1 cellular context compared by ENCODE assay signal in the genomic region with DNA sequence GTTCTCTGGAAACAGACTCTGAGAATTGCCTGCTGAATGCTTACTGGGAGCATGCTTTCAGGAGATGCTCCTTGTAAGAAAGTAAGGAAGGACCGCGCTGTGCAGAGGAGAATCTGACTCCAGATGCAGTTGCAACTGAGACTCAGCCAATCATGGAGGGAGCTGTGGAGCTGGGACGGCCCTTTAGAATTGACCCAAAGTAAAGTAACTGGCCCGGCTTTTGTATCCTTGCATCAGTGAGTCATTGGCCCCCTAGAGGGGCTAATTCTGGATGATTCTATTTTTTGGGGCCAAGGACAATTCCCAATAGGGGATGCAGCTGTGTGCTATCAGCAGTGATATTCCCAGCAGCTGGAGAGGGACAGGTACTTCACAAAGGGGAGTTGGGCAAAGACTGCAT.
TF ChIP-seq lines count a peak whose summit lies in the region.

No MANE protein-coding gene starts in this region.

TF ChIP-seq in GM23338, 12 proteins besides CTCF, POLR2A, EP300 and RAD21 (continued from another document):
- no peak for TF ChIP-seq ZNF462 (CRISPR knock-in tag; IDR thresholded peaks at IDR 0.05)
- TF ChIP-seq POLR2AphosphoS5 (IDR thresholded peaks at IDR 0.05; ENCODE audit: low read depth) = no peak
- no peak for TF ChIP-seq JUNB (IDR thresholded peaks at IDR 0.05; ENCODE audit: unreplicated experiment)
- TF ChIP-seq STAT1 (IDR thresholded peaks at IDR 0.05; ENCODE audit: unreplicated experiment) = no peak
- TF ChIP-seq CREB1 (CRISPR knock-in tag; IDR thresholded peaks at IDR 0.05; ENCODE audit: low read depth) = no peak
- TF ChIP-seq ZNF331 (CRISPR knock-in tag; IDR thresholded peaks at IDR 0.05; ENCODE audit: low read depth) = no peak
- no peak for TF ChIP-seq EZH2phosphoT487 (IDR thresholded peaks at IDR 0.05; ENCODE audit: unreplicated experiment)
- TF ChIP-seq NANOG (IDR thresholded peaks at IDR 0.05; ENCODE audit: borderline replicate concordance) = no peak
- TF ChIP-seq ZNF114 (CRISPR knock-in tag; IDR thresholded peaks at IDR 0.05) = no peak
- no peak for TF ChIP-seq EZH2 (IDR thresholded peaks at IDR 0.05; ENCODE audit: low read depth, unreplicated experiment)
- no peak for TF ChIP-seq ETS1 (IDR thresholded peaks at IDR 0.05)
